3 cellular contexts compared by ENCODE assay signal in the genomic region with DNA sequence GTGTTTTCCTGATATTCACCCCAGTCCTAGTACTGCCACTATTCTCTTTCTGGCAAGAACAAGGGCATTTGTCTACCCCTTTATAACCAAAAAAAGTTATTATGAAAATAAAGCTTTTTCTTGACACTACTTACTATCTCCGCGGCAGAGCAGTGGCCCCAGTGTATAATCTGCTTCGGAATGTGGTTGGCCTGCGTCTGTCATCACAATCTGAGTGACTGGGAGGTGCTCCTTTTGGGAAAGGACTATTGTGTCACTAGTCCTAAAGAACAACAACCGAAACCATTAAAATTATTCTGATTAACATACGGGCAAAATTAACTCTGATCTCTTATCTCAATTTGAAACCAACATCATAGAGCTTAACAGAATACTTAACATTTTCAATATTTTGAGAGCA.
DNase-seq lines count a peak whose midpoint lies in the region; ATAC-seq lines count a peak whose summit lies in the region.
"Not testable (repeated sequence)": the region's sequence is repeated elsewhere in the genome, so short reads cannot be mapped to it uniquely, and the experiment has no call there.

No MANE protein-coding gene starts in this region.

- DNase-seq in Right ventricle myocardium superior, left cardiac atrium, left ventricle myocardium superior: not testable (repeated sequence)

- peak; percentile 75 for ATAC-seq in Right ventricle myocardium superior (ENCODE audit: poor library complexity)
- ATAC-seq in left cardiac atrium = peak; percentile 53 to 67
- peak; percentile 38 for ATAC-seq in left ventricle myocardium superior

- intact Hi-C loops in Right ventricle myocardium superior (cut with DNase I); left cardiac atrium (cut with DNase I); left ventricle myocardium superior (cut with micrococcal nuclease): not testable (repeated sequence)
